In genomic region chr19:55907286-55907685, GRCh38 we compare ENCODE assay signal across 36 cellular contexts. TPM values are rescaled to one million over a fixed set of nuclear protein-coding genes. Genes with fewer than 3 reads are reported as not detected.
A peak's percentile ranks its signal among the peaks of the same experiment; 100 is the strongest.
DNase-seq lines count a peak whose midpoint lies in the region; ATAC-seq and TF ChIP-seq lines count a peak whose summit lies in the region.
"Had no signal": no experiment of that assay in that cellular context is flagged by ENCODE, and none has a peak within 500 bp of the region (broad histone marks: within the 10 kb centered on the region; RNA-seq: fewer than 3 reads in every experiment).

No MANE protein-coding gene starts in this region.

- H3K27me3 Mint-ChIP-seq in osteocyte (ENCODE audit: unreplicated experiment) (no peaks in the 10 kb centered on the region), HFFc6 (ENCODE audit: insufficient read depth) (peaks cover 3% of the 10 kb centered on the region)
- H3K27me3 Mint-ChIP-seq: CD4-positive, CD25-positive, alpha-beta regulatory T cell had no signal

- H3K4me1 Mint-ChIP-seq in osteocyte (ENCODE audit: unreplicated experiment): no peaks in the 10 kb centered on the region
- H3K4me1 Mint-ChIP-seq in HFFc6 (ENCODE audit: low read depth): no peaks in the 10 kb centered on the region
- H3K4me1 Mint-ChIP-seq: B cell; CD14-positive monocyte; CD4-positive, alpha-beta memory T cell; CD4-positive, CD25-positive, alpha-beta regulatory T cell; CD8-positive, alpha-beta memory T cell had no signal

- peaks cover 0 to 16% (median 4%) of the 10 kb centered on the region in 4 donors for H3K9me3 ChIP-seq in esophagus muscularis mucosa
- H3K9me3 ChIP-seq: BE2C, BLaER1, Caco-2 had no signal

- no peaks in the 10 kb centered on the region for H3K36me3 ChIP-seq in esophagus muscularis mucosa
- H3K36me3 ChIP-seq: BE2C; BLaER1; BLaER1 treated with 17β-estradiol and CSF1 and Interleukin-3, amounts not matched to agents 10 nM and 100 nM had no signal

- intact Hi-C loops in esophagus muscularis mucosa (cut with DNase I): no loop called here

- H3K27ac Mint-ChIP-seq in osteocyte (ENCODE audit: unreplicated experiment) (no peak overlapping the region), HFFc6 (no peak overlapping the region)
- H3K27ac Mint-ChIP-seq: B cell; CD4-positive, alpha-beta memory T cell; CD4-positive, alpha-beta T cell; CD4-positive, CD25-positive, alpha-beta regulatory T cell; CD8-positive, alpha-beta memory T cell; CD8-positive, alpha-beta T cell had no signal

- TF ChIP-seq CTCF in esophagus muscularis mucosa (IDR thresholded peaks at IDR 0.05) (no peak), osteocyte (IDR thresholded peaks at IDR 0.05) (no peak), HFFc6 (IDR thresholded peaks at IDR 0.05) (no peak)

- peaks cover 0 to 19% (median 0%) of the 10 kb centered on the region in 4 donors for H3K27me3 ChIP-seq in esophagus muscularis mucosa
- H3K27me3 ChIP-seq: BE2C; BLaER1; BLaER1 treated with 17β-estradiol and CSF1 and Interleukin-3, amounts not matched to agents 10 nM and 100 nM had no signal

- H3K36me3 Mint-ChIP-seq in osteocyte (ENCODE audit: unreplicated experiment) (no peaks in the 10 kb centered on the region), HFFc6 (ENCODE audit: low read depth) (peaks cover 9% of the 10 kb centered on the region; the same call in 1 of the 2 replicates)
- H3K36me3 Mint-ChIP-seq: CD14-positive monocyte; CD4-positive, alpha-beta memory T cell; CD4-positive, CD25-positive, alpha-beta regulatory T cell; CD8-positive, alpha-beta memory T cell; CD8-positive, alpha-beta T cell had no signal

- no peak for TF ChIP-seq POLR2A in esophagus muscularis mucosa (IDR thresholded peaks at IDR 0.05; ENCODE audit: low read depth)

- H3K4me1 ChIP-seq in esophagus muscularis mucosa: no peaks in the 10 kb centered on the region
- H3K4me1 ChIP-seq: A549; BE2C; BLaER1; BLaER1 treated with 17β-estradiol and CSF1 and Interleukin-3, amounts not matched to agents 10 nM and 100 nM; Caco-2 had no signal

- H3K4me3 ChIP-seq in esophagus muscularis mucosa: no peak overlapping the region
- H3K4me3 ChIP-seq: A549; BLaER1; BLaER1 treated with 17β-estradiol and CSF1 and Interleukin-3, amounts not matched to agents 10 nM and 100 nM had no signal

- TF ChIP-seq EP300 in esophagus muscularis mucosa (IDR thresholded peaks at IDR 0.05): no peak

- DNase-seq in esophagus muscularis mucosa (ENCODE audit: extremely low spot score) (peak; percentile 55), mesenteric fat pad (ENCODE audit: low spot score) (peak; percentile 51), osteocyte (ENCODE audit: extremely low spot score, unreplicated experiment) (peak; percentile 59), HFFc6 (no peak)
- no peak for DNase-seq in activated effector memory CD4-positive, alpha-beta T cell treated with anti-CD3 and anti-CD28 coated beads, Interleukin-2, amount 50 U/mL, for 16 hours
- DNase-seq: 8988T; ACHN; AML-193; BE2C; C1 segment of cervical spinal cord; Caco-2; Calu3; CD4-positive, alpha-beta memory T cell; CD4-positive, alpha-beta T cell; CD4-positive, CD25-positive, alpha-beta regulatory T cell; CD8-positive, alpha-beta memory T cell; CD8-positive, alpha-beta T cell; COR-L47; DMS 273 treated with DMSO at 0.1 percent for 48 hours; DMS153; DMS53; DMS79; DMS79 treated with DMSO at 0.1 percent for 48 hours; DND-41; EL had no signal

- H3K9me3 Mint-ChIP-seq in osteocyte (ENCODE audit: unreplicated experiment) (peaks cover 46% of the 10 kb centered on the region), HFFc6 (peaks cover 67% of the 10 kb centered on the region)
- H3K9me3 Mint-ChIP-seq: CD8-positive, alpha-beta T cell had no signal

- no peak for ATAC-seq in HG03095 (IDR thresholded peaks at IDR 0.05; ENCODE audit: unreplicated experiment)
- ATAC-seq: A549; CD8-positive, alpha-beta T cell had no signal

- 74% methylated on average over 4 of the region's 7 CpGs for WGBS in esophagus muscularis mucosa

- no peak overlapping the region for H3K27ac ChIP-seq in esophagus muscularis mucosa (replicated peaks in 1 of 4)
- H3K27ac ChIP-seq: 22Rv1; A549; BLaER1; BLaER1 treated with 17β-estradiol and CSF1 and Interleukin-3, amounts not matched to agents 10 nM and 100 nM; C4-2B had no signal

- H3K4me3 Mint-ChIP-seq in osteocyte (ENCODE audit: unreplicated experiment): no peak overlapping the region
- H3K4me3 Mint-ChIP-seq in HFFc6: no peak overlapping the region
- H3K4me3 Mint-ChIP-seq: B cell; CD14-positive monocyte; CD4-positive, alpha-beta memory T cell; CD4-positive, alpha-beta T cell; CD4-positive, CD25-positive, alpha-beta regulatory T cell; CD8-positive, alpha-beta memory T cell; CD8-positive, alpha-beta T cell had no signal

RNA-seq across cellular contexts. Expression of gene NLRP13, which starts 24.9 kb away (rescaled TPM):
- total RNA-seq in esophagus muscularis mucosa: not detected
- total RNA-seq in mesenteric fat pad: not detected
- total RNA-seq in osteocyte: not detected in 2 replicates
- not detected for total RNA-seq in HFFc6 (2021; fragmentation: NEBNext Ultra II Directional; extraction: Animal tissue kit (Norgen Biotek cat#: 25700))
- total RNA-seq: A172; A673; B cell; Caco-2; Calu3; CD4-positive, alpha-beta memory T cell; CD4-positive, alpha-beta T cell; CD4-positive, CD25-positive, alpha-beta regulatory T cell; CD8-positive, alpha-beta memory T cell; CD8-positive, alpha-beta T cell; Daoy had no signal

RNA-seq across cellular contexts. Expression of gene NLRP8, which starts 40.3 kb away (rescaled TPM):
- total RNA-seq in esophagus muscularis mucosa (not detected), mesenteric fat pad (not detected), osteocyte (not detected in 2 replicates)
- not detected for total RNA-seq in HFFc6 (2021; fragmentation: NEBNext Ultra II Directional; extraction: Animal tissue kit (Norgen Biotek cat#: 25700))
- total RNA-seq: A172; A673; B cell; Caco-2; Calu3; CD4-positive, alpha-beta memory T cell; CD4-positive, alpha-beta T cell; CD4-positive, CD25-positive, alpha-beta regulatory T cell; CD8-positive, alpha-beta memory T cell; CD8-positive, alpha-beta T cell had no signal

Comparison
In these comparisons a context has a peak if more than half of its experiments do, and no peak if none do; other contexts are left out.
1. DNase-seq: peak in esophagus muscularis mucosa (single experiment), mesenteric fat pad (single experiment) and osteocyte (single experiment); none in activated effector memory CD4-positive, alpha-beta T cell treated with anti-CD3 and anti-CD28 coated beads, Interleukin-2, amount 50 U/mL, for 16 hours (single experiment) and HFFc6 (single experiment).